Comparison of ENCODE assay signal across 27 cellular contexts in the genomic region with DNA sequence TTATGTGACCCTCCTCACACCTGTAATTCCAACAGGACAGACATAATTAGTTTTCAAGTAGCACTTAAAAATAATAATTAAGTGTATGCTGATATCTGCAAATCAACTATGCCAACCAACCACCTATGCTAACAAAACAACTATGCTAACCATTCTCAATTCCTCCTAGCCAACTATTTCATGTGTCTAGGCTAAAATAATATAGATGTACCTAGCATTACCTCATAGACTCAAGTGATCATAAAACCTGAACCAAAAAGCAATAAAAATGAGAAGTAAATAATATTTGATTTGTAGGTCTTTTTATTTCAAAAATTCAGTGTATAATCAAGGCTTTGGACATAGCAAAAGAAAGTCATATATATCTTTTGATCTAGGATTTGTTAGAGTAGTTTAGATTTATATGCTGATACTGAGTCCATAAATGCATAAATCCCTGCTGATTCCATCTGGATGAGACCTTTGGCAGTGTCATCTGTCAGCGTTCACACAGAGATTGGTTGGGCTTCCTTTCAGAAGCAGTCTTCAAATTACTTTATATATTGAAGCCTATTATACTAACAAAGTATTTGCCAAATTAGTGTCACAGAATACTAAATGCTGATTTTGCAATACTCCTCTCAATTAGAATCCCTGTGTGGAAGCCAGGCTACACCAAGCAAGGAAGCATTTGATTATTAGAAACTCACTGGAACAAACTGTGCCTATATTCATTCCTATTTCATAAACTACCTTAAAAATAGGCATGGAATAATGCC.
DNase-seq lines count a peak whose midpoint lies in the region; ATAC-seq, FAIRE-seq and TF ChIP-seq lines count a peak whose summit lies in the region.
"Had no signal": no experiment of that assay in that cellular context is flagged by ENCODE, and none has a peak within 500 bp of the region (broad histone marks: within the 10 kb centered on the region; RNA-seq: fewer than 3 reads in every experiment).

No MANE protein-coding gene starts in this region.

- H3K79me2 ChIP-seq in HepG2 (ENCODE audit: insufficient read depth, low read length) = no peaks in the 10 kb centered on the region
- H3K79me2 ChIP-seq in H9 (ENCODE audit: insufficient read depth, low read length) = no peaks in the 10 kb centered on the region
- H3K79me2 ChIP-seq in GM23248 (ENCODE audit: insufficient read depth) = no peaks in the 10 kb centered on the region

- H3K9me3 Mint-ChIP-seq in H9 = 0 out of 5 replicates have a peak, but pooled peaks cover 0 to 4% of the 10 kb centered on the region in 2 experiments
- H3K9me3 Mint-ChIP-seq: CD4-positive, alpha-beta T cell; T-helper 2 cell treated with Interferon-gamma antibody and Interleukin-4, amounts not matched to agents 5 μg/mL and 100 μg/mL, for 36 hours had no signal

- H3K4ac ChIP-seq in H9 (ENCODE audit: low read depth, low read length) = no peak overlapping the region

- H3K9ac ChIP-seq in HepG2 (ENCODE audit: insufficient read depth, low read depth, low read length) (no peak overlapping the region), H9 (ENCODE audit: extremely low read depth, insufficient read length, low read length) (no peak overlapping the region), GM23248 (no peak overlapping the region)
- H3K9ac ChIP-seq: BLaER1, KMS-11 had no signal

- no peaks in the 10 kb centered on the region for H3K9me2 ChIP-seq in GM23248 (ENCODE audit: insufficient read depth)

- no peaks in the 10 kb centered on the region for H3K23me2 ChIP-seq in H9 (ENCODE audit: insufficient read length, low read depth, low read length, poor library complexity, severe bottlenecking)

- peaks cover 0 to 4% of the 10 kb centered on the region in 2 experiments; a peak in 1 of 5 replicates for H3K27me3 ChIP-seq in HepG2 (ENCODE audit: control insufficient read depth in 1 of 2, insufficient read depth in 2 of 2, low read length in 2 of 2)
- no peaks in the 10 kb centered on the region for H3K27me3 ChIP-seq in right lobe of liver
- no peaks in the 10 kb centered on the region for H3K27me3 ChIP-seq in H9 (ENCODE audit: insufficient read depth, low read length)
- no peaks in the 10 kb centered on the region for H3K27me3 ChIP-seq in GM23248 (replicated peaks; ENCODE audit: insufficient read depth)
- H3K27me3 ChIP-seq: BLaER1 had no signal

- H2BK120ac ChIP-seq in H9 (ENCODE audit: low read depth, low read length, poor library complexity, severe bottlenecking) = no peak overlapping the region

- POLR2A ChIA-PET in HepG2 (lab: Yijun Ruan, JAX) = no interaction called here

- no peak overlapping the region for H3K14ac ChIP-seq in H9 (ENCODE audit: insufficient read depth, low read length)

- BruUV-seq in HepG2 (replicated peaks; lab: Mats Ljungman, UMichigan) = no TSS peak

- no peaks in the 10 kb centered on the region for H3K79me1 ChIP-seq in H9 (ENCODE audit: insufficient read depth, low read depth, low read length, poor library complexity, severe bottlenecking)

- no peak overlapping the region for H3K4me2 ChIP-seq in HepG2 (ENCODE audit: low read depth, low read length)
- no peak overlapping the region for H3K4me2 ChIP-seq in H9 (ENCODE audit: insufficient read depth, insufficient read length, low read length)
- no peak overlapping the region for H3K4me2 ChIP-seq in GM23248 (ENCODE audit: unreplicated experiment)
- H3K4me2 ChIP-seq: BLaER1, KMS-11 had no signal

- ATAC-seq in HepG2 (no peak), right lobe of liver (no peak)
- ATAC-seq: Panc1 had no signal

- no peak overlapping the region for H4K5ac ChIP-seq in H9 (ENCODE audit: insufficient read length, low read depth, low read length)

- H3T11ph ChIP-seq in H9 (ENCODE audit: low read length) = no peak overlapping the region

- CTCF ChIA-PET in HepG2 (lab: Yijun Ruan, JAX; ENCODE audit: low intra/inter-chr PET ratio, low total read pairs) = no interaction called here

- H2BK12ac ChIP-seq in H9 (ENCODE audit: insufficient read length, low read depth, low read length) = no peak overlapping the region

- no peak for FAIRE-seq in HepG2 (lab: Jason Lieb, UNC)
- FAIRE-seq: D721Med, GM18507 had no signal

- no peak overlapping the region for H2BK15ac ChIP-seq in H9 (ENCODE audit: low read depth, low read length)

- TF ChIP-seq EP300 in HepG2 (IDR thresholded peaks at IDR 0.05; ENCODE audit: low read depth in 2 of 2, low read length in 2 of 2) (no peak), HepG2 (CRISPR knock-in tag; IDR thresholded peaks at IDR 0.05; ENCODE audit: borderline replicate concordance) (no peak)

- H3K9me3 ChIP-seq in HepG2 (ENCODE audit: low read length) (no peaks in the 10 kb centered on the region), right lobe of liver (no peaks in the 10 kb centered on the region), H9 (ENCODE audit: control insufficient read depth, low read depth, low read length) (no peaks in the 10 kb centered on the region), GM23248 (ENCODE audit: low read depth) (no peaks in the 10 kb centered on the region)
- H3K9me3 ChIP-seq: BLaER1 had no signal

- in situ Hi-C loops in HepG2 (cut with HindIII; ENCODE audit: extremely low pct_ligation_motif_present, low pct_unique_long_range_greater_than_20kb) (no loop called here), GM23248 (cut with MboI) (no loop called here)

- H4K8ac ChIP-seq in H9 (replicated peaks; ENCODE audit: insufficient read length, low read depth, low read length) = no peak overlapping the region

- TF ChIP-seq RAD21 in HepG2 (CRISPR knock-in tag; IDR thresholded peaks at IDR 0.05) = no peak

- H2BK20ac ChIP-seq in H9 (ENCODE audit: low read depth, low read length, poor library complexity, severe bottlenecking) = no peak overlapping the region

- H3K36me3 Mint-ChIP-seq in H9 (ENCODE audit: insufficient read depth in 1 of 3, low read depth in 3 of 3) = no peaks in the 10 kb centered on the region
- H3K36me3 Mint-ChIP-seq: IgD-negative memory B cell had no signal

- no peak overlapping the region for H3K18ac ChIP-seq in H9 (ENCODE audit: insufficient read length, low read depth, low read length)

- no peak overlapping the region for H3K56ac ChIP-seq in H9 (ENCODE audit: insufficient read length, low read depth, low read length)

- no peak overlapping the region for H4K91ac ChIP-seq in H9 (ENCODE audit: insufficient read length, low read depth, low read length)

- no peak overlapping the region for H3K23ac ChIP-seq in H9 (ENCODE audit: insufficient read length, low read depth, low read length)

- H3K27ac ChIP-seq in HepG2 (ENCODE audit: extremely low read length, insufficient read depth, low read length) = no peak overlapping the region
- no peak overlapping the region for H3K27ac ChIP-seq in right lobe of liver
- no peak overlapping the region for H3K27ac ChIP-seq in H9 (ENCODE audit: insufficient read length, low read depth, low read length)
- H3K27ac ChIP-seq in GM23248 = no peak overlapping the region
- H3K27ac ChIP-seq: BLaER1, KMS-11, RWPE1 had no signal

- H3K36me3 ChIP-seq in HepG2 (replicated peaks in 1 of 2; ENCODE audit: control insufficient read depth in 1 of 2, insufficient read depth in 2 of 2, low read length in 2 of 2) (no peaks in the 10 kb centered on the region), right lobe of liver (no peaks in the 10 kb centered on the region), GM23248 (ENCODE audit: low read depth) (no peaks in the 10 kb centered on the region)
- H3K36me3 ChIP-seq: BLaER1 had no signal

- no peak overlapping the region for H3K27ac Mint-ChIP-seq in H9
- H3K27ac Mint-ChIP-seq: CD4-positive, alpha-beta T cell; IgD-negative memory B cell; T-helper 2 cell treated with Interferon-gamma antibody and Interleukin-4, amounts not matched to agents 5 μg/mL and 100 μg/mL, for 36 hours had no signal

- DNase-seq in NCI-H1105 treated with DMSO at 0.1 percent for 48 hours (lab: John Stamatoyannopoulos, UW) (peak; percentile 6), NCI-H1105 (lab: John Stamatoyannopoulos, UW) (no peak), HepG2 (ENCODE audit: low spot score) (no peak), right lobe of liver (no peak), NCI-H69 (lab: John Stamatoyannopoulos, UW) (peak; percentile 81), H9 (no peak), GM23248 (no peak), NCI-H2171 treated with DMSO at 0.1 percent for 48 hours (lab: John Stamatoyannopoulos, UW) (no peak)
- DNase-seq: 8988T; CD4-positive, alpha-beta T cell; DMS53; H7; NCI-H187 treated with DMSO at 0.1 percent for 48 hours; NCI-H2107; NCI-H345; NCI-H510A treated with DMSO at 0.1 percent for 48 hours; NCI-H82; SHP77; T-helper 1 cell had no signal

- H3K4me3 Mint-ChIP-seq in H9 = no peak overlapping the region
- H3K4me3 Mint-ChIP-seq: CD4-positive, alpha-beta T cell; IgD-negative memory B cell; T-helper 2 cell treated with Interferon-gamma antibody and Interleukin-4, amounts not matched to agents 5 μg/mL and 100 μg/mL, for 36 hours had no signal

- H3K4me1 ChIP-seq in HepG2 (ENCODE audit: insufficient read depth, low read length) (no peaks in the 10 kb centered on the region), right lobe of liver (no peaks in the 10 kb centered on the region), H9 (ENCODE audit: insufficient read depth, low read length) (0 out of 2 replicates have a peak, but pooled peaks cover 3% of the 10 kb centered on the region), GM23248 (ENCODE audit: insufficient read depth) (no peaks in the 10 kb centered on the region)
- H3K4me1 ChIP-seq: BLaER1 had no signal

- H3K4me1 Mint-ChIP-seq in H9 = peaks cover 0 to 4% of the 10 kb centered on the region in 2 experiments; a peak in 3 of 4 replicates
- H3K4me1 Mint-ChIP-seq: IgD-negative memory B cell had no signal

- no peak for TF ChIP-seq CTCF in HepG2 (CRISPR knock-in tag; IDR thresholded peaks at IDR 0.05)
- TF ChIP-seq CTCF in right lobe of liver (IDR thresholded peaks at IDR 0.05) = no peak
- no peak for TF ChIP-seq CTCF in H9 (conservative IDR thresholded peaks at IDR 0.05)

- 0% methylated on average over 1 of the region's 1 CpG for WGBS in HepG2 (ENCODE audit: low lambda C conversion rate)
- WGBS in right lobe of liver (ENCODE audit: insufficient coverage, low coverage, low lambda C conversion rate, missing lambda C conversion rate) = 92% methylated on average over 1 of the region's 1 CpG
- WGBS in H9 (ENCODE audit: extremely low coverage, insufficient read length, low lambda C conversion rate) = no CpG with 5 or more reads among the region's 1 CpG
- WGBS in GM23248 (ENCODE audit: low coverage in 1 of 2, low lambda C conversion rate in 2 of 2, missing lambda C conversion rate in 2 of 2), 2 experiments = 0 to 3% methylated on average over 1 of the region's 1 CpG

- H3K27me3 Mint-ChIP-seq in H9 (ENCODE audit: low read depth) = no peaks in the 10 kb centered on the region
- H3K27me3 Mint-ChIP-seq: CD4-positive, alpha-beta T cell had no signal

- H2AFZ ChIP-seq in HepG2 (ENCODE audit: low read length) (no peak overlapping the region), H9 (ENCODE audit: low read length) (no peak overlapping the region), GM23248 (no peak overlapping the region)

- H3K4me3 ChIP-seq in HepG2 (replicated peaks in 1 of 3; ENCODE audit: insufficient read depth in 1 of 3, low read depth in 2 of 3, low read length in 3 of 3) = no peak overlapping the region
- H3K4me3 ChIP-seq in right lobe of liver = no peak overlapping the region
- H3K4me3 ChIP-seq in GM23248 = no peak overlapping the region
- H3K4me3 ChIP-seq: BLaER1 had no signal

- no peaks in the 10 kb centered on the region for H4K20me1 ChIP-seq in HepG2 (ENCODE audit: insufficient read depth, low read length)
- no peaks in the 10 kb centered on the region for H4K20me1 ChIP-seq in H9 (ENCODE audit: control insufficient read depth, insufficient read depth, insufficient read length)
- H4K20me1 ChIP-seq in GM23248 (ENCODE audit: insufficient read depth) = no peaks in the 10 kb centered on the region
- H4K20me1 ChIP-seq: BLaER1 had no signal

- no peaks in the 10 kb centered on the region for H3F3A ChIP-seq in GM23248 (ENCODE audit: insufficient read depth)

- no peak overlapping the region for H2BK5ac ChIP-seq in H9 (ENCODE audit: insufficient read length, low read length)

- TF ChIP-seq POLR2A in HepG2 (IDR thresholded peaks at IDR 0.05; ENCODE audit: insufficient read depth in 1 of 2, low read depth in 2 of 2, low read length in 2 of 2) = no peak
- TF ChIP-seq POLR2A in right lobe of liver (IDR thresholded peaks at IDR 0.05) = no peak

- intact Hi-C loops in HepG2 (cut with micrococcal nuclease; ENCODE audit: unreplicated experiment) (no loop called here), right lobe of liver (cut with DNase I) (no loop called here)

- H2AK5ac ChIP-seq in H9 (ENCODE audit: insufficient read length, low read length) = no peak overlapping the region

Comparison
In these comparisons a context has a peak if more than half of its experiments do, and no peak if none do; other contexts are left out.
1. DNase-seq: peak in NCI-H1105 treated with DMSO at 0.1 percent for 48 hours (single experiment) and NCI-H69 (single experiment); none in NCI-H1105 (single experiment), HepG2 (single experiment), right lobe of liver (0 of 3), H9 (single experiment), GM23248 (single experiment) and NCI-H2171 treated with DMSO at 0.1 percent for 48 hours (single experiment).